In genomic region chr1:31712041-31712440, GRCh38 we compare ENCODE assay signal across 1 cellular context.
TF ChIP-seq lines count a peak whose summit lies in the region.

No MANE protein-coding gene starts in this region.

TF ChIP-seq in HCT116, 20 proteins besides CTCF, POLR2A, EP300 and RAD21 (continued from another document):
- TF ChIP-seq REST (IDR thresholded peaks at IDR 0.05; ENCODE audit: low read depth), result no peak
